ENCODE assay signal across 9 cellular contexts in genomic region chr9:6215562-6215961, GRCh38. TPM values are rescaled to one million over a fixed set of nuclear protein-coding genes. Genes with fewer than 3 reads are reported as not detected.
A peak's percentile ranks its signal among the peaks of the same experiment; 100 is the strongest.
DNase-seq lines count a peak whose midpoint lies in the region; ATAC-seq and TF ChIP-seq lines count a peak whose summit lies in the region.
"Had no signal": no experiment of that assay in that cellular context is flagged by ENCODE, and none has a peak within 500 bp of the region (broad histone marks: within the 10 kb centered on the region; RNA-seq: fewer than 3 reads in every experiment).

Gene IL33 (plus strand): TSS chr9:6215807. CDS start chr9:6241695, 25,888 bp downstream.

- H3K4me1 ChIP-seq in right lobe of liver: no peaks in the 10 kb centered on the region
- H3K4me1 ChIP-seq in stomach smooth muscle (ENCODE audit: control insufficient read depth, insufficient read depth, low read length): peaks cover 3% of the 10 kb centered on the region

- peaks cover 2% of the 10 kb centered on the region for H3K27me3 Mint-ChIP-seq in HFFc6 (ENCODE audit: insufficient read depth)

- ATAC-seq in right lobe of liver: peak; percentile 20 to 53 (median 41)
- no peak for ATAC-seq in GM21528 (IDR thresholded peaks at IDR 0.05; ENCODE audit: low FRiP score, unreplicated experiment)
- ATAC-seq in HG03135 (IDR thresholded peaks at IDR 0.05; ENCODE audit: unreplicated experiment): no peak
- no peak for ATAC-seq in GM19328 (IDR thresholded peaks at IDR 0.05; ENCODE audit: unreplicated experiment)
- ATAC-seq: naive thymus-derived CD4-positive, alpha-beta T cell had no signal

- peak within 1 kb of the TSS in 1 of 2 donors; percentile 50 for H3K9ac ChIP-seq in stomach smooth muscle (ENCODE audit: low read length in 2 of 2)

- H3K9me3 Mint-ChIP-seq in HFFc6: peaks cover 1% of the 10 kb centered on the region

- H3K27ac Mint-ChIP-seq in HFFc6: no peak within 1 kb of the TSS; the same call in 1 of the 2 replicates

- H3K36me3 ChIP-seq in right lobe of liver: no peaks in the 10 kb centered on the region
- no peaks in the 10 kb centered on the region for H3K36me3 ChIP-seq in stomach smooth muscle (ENCODE audit: control insufficient read depth in 2 of 2, insufficient read depth in 2 of 2, low read length in 2 of 2)

- H3K4me3 ChIP-seq in LNCaP clone FGC (ENCODE audit: low read depth, low read length) (no peak within 1 kb of the TSS), right lobe of liver (peak within 1 kb of the TSS; percentile 5 to 23 (median 11)), stomach smooth muscle (ENCODE audit: low read length in 2 of 2) (peak within 1 kb of the TSS; percentile 63 to 64)

- no peak for TF ChIP-seq POLR2A in right lobe of liver (IDR thresholded peaks at IDR 0.05)

- H3K27me3 ChIP-seq in right lobe of liver (no peaks in the 10 kb centered on the region), stomach smooth muscle (ENCODE audit: control insufficient read depth in 1 of 2, insufficient read depth in 2 of 2, low read length in 2 of 2) (no peaks in the 10 kb centered on the region)

- no peak for TF ChIP-seq CTCF in LNCaP clone FGC (IDR thresholded peaks at IDR 0.05; ENCODE audit: control insufficient read depth, extremely low read depth, insufficient read depth)
- no peak for TF ChIP-seq CTCF in right lobe of liver (IDR thresholded peaks at IDR 0.05)
- TF ChIP-seq CTCF in HFFc6 (IDR thresholded peaks at IDR 0.05): no peak

- 58% methylated on average over 3 of the region's 3 CpGs for WGBS in right lobe of liver (ENCODE audit: insufficient coverage, low coverage, low lambda C conversion rate, missing lambda C conversion rate)

- H3K9me3 ChIP-seq in right lobe of liver (no peaks in the 10 kb centered on the region), stomach smooth muscle (ENCODE audit: control insufficient read depth in 2 of 2, low read length in 2 of 2) (peaks cover 0 to 2% of the 10 kb centered on the region in 2 donors)

- H3K36me3 Mint-ChIP-seq in HFFc6 (ENCODE audit: low read depth): peaks cover 1% of the 10 kb centered on the region; the same call in 1 of the 2 replicates

- DNase-seq in LNCaP clone FGC (ENCODE audit: low read depth): peak; percentile 71
- DNase-seq in cerebellar cortex (ENCODE audit: low spot score): peak; percentile 7
- DNase-seq in right lobe of liver: no peak
- DNase-seq in HFFc6: no peak
- DNase-seq: naive thymus-derived CD4-positive, alpha-beta T cell had no signal

- no peak within 1 kb of the TSS for H3K27ac ChIP-seq in right lobe of liver
- H3K27ac ChIP-seq in stomach smooth muscle (ENCODE audit: low read length): no peak within 1 kb of the TSS

- H3K4me3 Mint-ChIP-seq in HFFc6: no peak within 1 kb of the TSS
- H3K4me3 Mint-ChIP-seq: naive thymus-derived CD4-positive, alpha-beta T cell had no signal

- intact Hi-C loops in right lobe of liver (cut with DNase I): no loop called here

- peaks cover 30% of the 10 kb centered on the region for H3K4me1 Mint-ChIP-seq in HFFc6 (ENCODE audit: low read depth)
- H3K4me1 Mint-ChIP-seq: naive thymus-derived CD4-positive, alpha-beta T cell had no signal

RNA-seq across cellular contexts. Expression of gene IL33, which starts in this region (rescaled TPM):
- total RNA-seq in right lobe of liver: 10 to 100 TPM in 3 of 6 experiments, 1 to 10 TPM in 3; 8.4 to 34.1 (median 10.6) TPM
- total RNA-seq in HFFc6 (2021; fragmentation: NEBNext Ultra II Directional; extraction: Animal tissue kit (Norgen Biotek cat#: 25700)): under 1 TPM in 1 of 6 experiments, not detected in 5; 0.09 TPM
- total RNA-seq: naive thymus-derived CD4-positive, alpha-beta T cell had no signal

Comparison
In these comparisons a context has a peak if more than half of its experiments do, and no peak if none do; other contexts are left out.
1. RNA of gene IL33 (total RNA-seq): 8.4 to 34.1 TPM in right lobe of liver; 0.09 TPM in HFFc6; every median in the first group is over 4 times any median in the second.
2. DNase-seq: peak in LNCaP clone FGC (single experiment) and cerebellar cortex (single experiment); none in right lobe of liver (0 of 3) and HFFc6 (single experiment).
3. ATAC-seq: peak in right lobe of liver (4 of 4); none in GM21528 (single experiment), HG03135 (single experiment) and GM19328 (single experiment).